ENCODE assay signal across 8 cellular contexts in genomic region chr6:64330694-64331309, GRCh38.
DNase-seq lines count a peak whose midpoint lies in the region; ATAC-seq, FAIRE-seq and TF ChIP-seq lines count a peak whose summit lies in the region.

No MANE protein-coding gene starts in this region.

- peak; percentile 92 for FAIRE-seq in GM12892 (lab: Jason Lieb, UNC)

- H2AFZ ChIP-seq in Karpas-422 (ENCODE audit: low read length) (no peak overlapping the region), SU-DHL-6 (ENCODE audit: low read depth, low read length, severe bottlenecking) (no peak overlapping the region)

- H3K27me3 ChIP-seq in Karpas-422 (ENCODE audit: low read length) (no peaks in the 10 kb centered on the region), SU-DHL-6 (ENCODE audit: low read length) (no peaks in the 10 kb centered on the region)

- TF ChIP-seq CTCF in AG10803 (conservative IDR thresholded peaks at IDR 0.05; ENCODE audit: low read length) = peak; percentile 64
- TF ChIP-seq CTCF in SU-DHL-6 (IDR thresholded peaks at IDR 0.05; ENCODE audit: insufficient read depth, low read length, poor library complexity, severe bottlenecking) = peak; percentile 71
- peak; percentile 67 for TF ChIP-seq CTCF in fibroblast of mammary gland (conservative IDR thresholded peaks at IDR 0.05; ENCODE audit: control insufficient read depth, insufficient read depth, low read depth, low read length)

- H3K9ac ChIP-seq in Karpas-422 (ENCODE audit: low read length) (no peak overlapping the region), SU-DHL-6 (ENCODE audit: low read length) (no peak overlapping the region)

- H3K9me3 ChIP-seq in Karpas-422 (ENCODE audit: low read length) (no peaks in the 10 kb centered on the region; the same call in 1 of the 2 replicates), SU-DHL-6 (ENCODE audit: insufficient read depth, low read length) (no peaks in the 10 kb centered on the region)

- H3K9me2 ChIP-seq in Karpas-422 (replicated peaks; ENCODE audit: insufficient read depth, low read length) = no peaks in the 10 kb centered on the region
- no peaks in the 10 kb centered on the region for H3K9me2 ChIP-seq in SU-DHL-6 (replicated peaks; ENCODE audit: insufficient read depth, low read length)

- H3K27ac ChIP-seq in Karpas-422 (ENCODE audit: low read length) (no peak overlapping the region), SU-DHL-6 (ENCODE audit: low read depth, low read length) (no peak overlapping the region)

- no peaks in the 10 kb centered on the region for H3K36me3 ChIP-seq in Karpas-422 (ENCODE audit: insufficient read depth, low read length)
- H3K36me3 ChIP-seq in SU-DHL-6 (ENCODE audit: low read length) = no peaks in the 10 kb centered on the region

- no peaks in the 10 kb centered on the region for H3K4me1 ChIP-seq in Karpas-422 (ENCODE audit: low read length)

- no peak for ATAC-seq in GM21367 (IDR thresholded peaks at IDR 0.05; ENCODE audit: unreplicated experiment)
- ATAC-seq in GM19397 (IDR thresholded peaks at IDR 0.05; ENCODE audit: unreplicated experiment) = no peak

- H3F3A ChIP-seq in SU-DHL-6 (ENCODE audit: insufficient read depth) = no peaks in the 10 kb centered on the region

- no peak overlapping the region for H3K4me2 ChIP-seq in Karpas-422 (ENCODE audit: low read depth, low read length, poor library complexity, severe bottlenecking)
- H3K4me2 ChIP-seq in SU-DHL-6 (ENCODE audit: low read depth, low read length, poor library complexity, severe bottlenecking) = no peak overlapping the region

- TF ChIP-seq POLR2A in GM12892 (IDR thresholded peaks at IDR 0.05; ENCODE audit: low read depth, low read length) = no peak

- no peaks in the 10 kb centered on the region for H3K79me2 ChIP-seq in Karpas-422 (ENCODE audit: low read length)
- no peaks in the 10 kb centered on the region for H3K79me2 ChIP-seq in SU-DHL-6 (ENCODE audit: insufficient read depth, low read length)

- DNase-seq in AG10803 (ENCODE audit: low read depth) (peak; percentile 32), GM12892 (ENCODE audit: insufficient read length) (no peak), Karpas-422 (peak; percentile 88), fibroblast of mammary gland (ENCODE audit: low read depth) (peak; percentile 60), nucleus accumbens (lab: John Stamatoyannopoulos, UW) (peak in 44 of 56 donors; percentile 1 to 80 (median 32))

- H3K4me3 ChIP-seq in AG10803 (ENCODE audit: low read length) (no peak overlapping the region), Karpas-422 (ENCODE audit: low read length) (no peak overlapping the region), SU-DHL-6 (ENCODE audit: insufficient read depth, low read length, poor library complexity, severe bottlenecking) (no peak overlapping the region), fibroblast of mammary gland (ENCODE audit: control insufficient read depth, low read depth, low read length) (no peak overlapping the region)

- no peaks in the 10 kb centered on the region for H4K20me1 ChIP-seq in Karpas-422 (ENCODE audit: insufficient read depth, low read depth, low read length)
- H4K20me1 ChIP-seq in SU-DHL-6 (ENCODE audit: low read depth, low read length) = no peaks in the 10 kb centered on the region
